Comparison of ENCODE assay signal across 20 cellular contexts in genomic region chr10:78618050-78618449, GRCh38.
"Had no signal": no experiment of that assay in that cellular context is flagged by ENCODE, and none has a peak within 500 bp of the region (broad histone marks: within the 10 kb centered on the region; RNA-seq: fewer than 3 reads in every experiment).

No MANE protein-coding gene starts in this region.

- ATAC-seq: Panc1 had no signal

- H3K9me3 ChIP-seq: SK-N-SH had no signal

- H3K9ac ChIP-seq: KMS-11, SK-N-SH had no signal

- DNase-seq: IMR-90, Kasumi-1, MM.1S, NCI-H1092 treated with DMSO at 0.1 percent for 48 hours, NCI-H1436, NCI-H187, NCI-H2029, NCI-H2081 treated with DMSO at 0.1 percent for 48 hours, NCI-H2171, NCI-H226, NCI-H446, NCI-H510A, NCI-H524 treated with DMSO at 0.1 percent for 48 hours, NCI-H69, NCI-H774, SHP77, SK-N-SH had no signal

- H3K27ac ChIP-seq: KMS-11, RWPE1 had no signal

- H3K4me2 ChIP-seq: KMS-11, SK-N-SH had no signal

- H3K9me2 ChIP-seq: SK-N-SH had no signal
